ENCODE assay signal across 1 cellular context in genomic region chr7:44793919-44794715, GRCh38.
TF ChIP-seq lines count a peak whose summit lies in the region.

No MANE protein-coding gene starts in this region.

TF ChIP-seq in GM23338, 12 proteins besides CTCF, POLR2A, EP300 and RAD21 (continued from another document):
- TF ChIP-seq ZNF114 (CRISPR knock-in tag; IDR thresholded peaks at IDR 0.05) (no peak), ETS1 (IDR thresholded peaks at IDR 0.05) (no peak), EZH2 (IDR thresholded peaks at IDR 0.05; ENCODE audit: low read depth, unreplicated experiment) (no peak), REST (IDR thresholded peaks at IDR 0.05; ENCODE audit: unreplicated experiment) (no peak), JUNB (IDR thresholded peaks at IDR 0.05; ENCODE audit: unreplicated experiment) (no peak), ZNF462 (CRISPR knock-in tag; IDR thresholded peaks at IDR 0.05) (no peak)
TF ChIP-seq in GM23338: peak in this region for 0.
